Comparison of ENCODE assay signal across 12 cellular contexts in the genomic region with DNA sequence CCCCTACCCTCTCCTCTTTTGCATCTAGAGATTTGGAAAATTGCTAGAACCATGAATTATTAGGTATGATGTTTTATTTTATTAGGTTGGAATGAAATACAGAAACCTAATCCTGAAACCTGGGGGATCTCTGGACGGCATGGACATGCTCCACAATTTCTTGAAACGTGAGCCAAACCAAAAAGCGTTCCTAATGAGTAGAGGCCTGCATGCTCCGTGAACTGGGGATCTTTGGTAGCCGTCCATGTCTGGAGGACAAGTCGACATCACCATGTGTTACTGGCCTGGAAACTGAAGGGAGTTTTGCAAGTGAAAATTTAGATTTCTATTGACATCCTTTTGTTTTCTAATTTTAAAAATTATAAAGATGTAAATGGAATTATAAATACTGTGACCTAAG.
"Had no signal": no experiment of that assay in that cellular context is flagged by ENCODE, and none has a peak within 500 bp of the region (broad histone marks: within the 10 kb centered on the region; RNA-seq: fewer than 3 reads in every experiment).

No MANE protein-coding gene starts in this region.

- H3K79me2 ChIP-seq: parathyroid adenoma had no signal

- H3K4me1 ChIP-seq: parathyroid adenoma had no signal

- H2AFZ ChIP-seq: parathyroid adenoma had no signal

- H3K27ac ChIP-seq: parathyroid adenoma had no signal

- ATAC-seq: esophagus mucosa; stimulated activated naive CD8-positive, alpha-beta T cell treated with anti-CD3 and anti-CD28 coated beads, Interleukin-15, Interleukin-2, amounts not matched to agents 100 U/mL and 50 U/mL, for 24 hours; T-cell had no signal

- H3K9ac ChIP-seq: parathyroid adenoma had no signal

- DNase-seq: activated CD4-positive, alpha-beta T cell treated with anti-CD3 and anti-CD28 coated beads, Interleukin-2, amount 50 U/mL, for 4 hours; activated CD4-positive, CD25-positive, alpha-beta regulatory T cell treated with anti-CD3 and anti-CD28 coated beads, Interleukin-2, amount 50 U/mL, for 72 hours; activated naive CD4-positive, alpha-beta T cell treated with anti-CD3 and anti-CD28 coated beads, Interleukin-2, amount 10 ng/mL, durations not matched to agents 7 days and 5 days; activated T-cell treated with anti-CD3 and anti-CD28 coated beads, Interleukin-2, amount 50 U/mL, for 1 hour; naive B cell; retina; stimulated activated CD4-positive, alpha-beta T cell treated with anti-CD3 and anti-CD28 coated beads, Interleukin-15, amount 100 ng/mL, for 24 hours; stimulated activated CD4-positive, alpha-beta T cell treated with anti-CD3 and anti-CD28 coated beads, Interleukin-4, amount 100 ng/mL, for 1 hour; stimulated activated naive CD8-positive, alpha-beta T cell treated with anti-CD3 and anti-CD28 coated beads, Interleukin-15, Interleukin-2, amounts not matched to agents 100 U/mL and 50 U/mL, for 24 hours; T-cell had no signal
